Comparison of ENCODE assay signal across 8 cellular contexts in genomic region chr5:149667084-149667826, GRCh38.
DNase-seq lines count a peak whose midpoint lies in the region; ATAC-seq and TF ChIP-seq lines count a peak whose summit lies in the region.

No MANE protein-coding gene starts in this region.

- H3K36me3 ChIP-seq in WERI-Rb-1 (no peaks in the 10 kb centered on the region), psoas muscle (ENCODE audit: insufficient read depth in 1 of 2, low read depth in 1 of 2) (no peaks in the 10 kb centered on the region)

- H3K27me3 ChIP-seq in WERI-Rb-1 (ENCODE audit: insufficient read depth, low read depth, severe bottlenecking) (no peaks in the 10 kb centered on the region), foreskin keratinocyte (no peaks in the 10 kb centered on the region), psoas muscle (ENCODE audit: insufficient read depth in 3 of 3, low read length in 2 of 3) (no peaks in the 10 kb centered on the region)

- TF ChIP-seq CTCF in WERI-Rb-1 (IDR thresholded peaks at IDR 0.05; ENCODE audit: low read depth, low read length), result peak; percentile 77
- peak; percentile 83 for TF ChIP-seq CTCF in foreskin keratinocyte (conservative IDR thresholded peaks at IDR 0.05)
- peak; percentile 83 for TF ChIP-seq CTCF in psoas muscle (IDR thresholded peaks at IDR 0.05)
- TF ChIP-seq CTCF in coronary artery (IDR thresholded peaks at IDR 0.05), result no peak

- no peak overlapping the region for H3K4me3 ChIP-seq in WERI-Rb-1 (ENCODE audit: low read depth, low read length)
- no peak overlapping the region for H3K4me3 ChIP-seq in psoas muscle
- H3K4me3 ChIP-seq in coronary artery, result no peak overlapping the region

- intact Hi-C loops in psoas muscle (cut with DNase I), result loop anchor here (2.0 kb wide), 1 partner anchor 162 kb away; no protein-coding TSS in a partner anchor

- H3K27ac ChIP-seq in WERI-Rb-1 (no peak overlapping the region), foreskin keratinocyte (no peak overlapping the region), psoas muscle (no peak overlapping the region), coronary artery (no peak overlapping the region)

- H3K9me3 ChIP-seq in WERI-Rb-1 (ENCODE audit: severe bottlenecking) (no peaks in the 10 kb centered on the region), psoas muscle (no peaks in the 10 kb centered on the region)

- WGBS in psoas muscle, 3 donors, result 26 to 31% (median 28%) methylated on average over 7 of the region's 7 CpGs

- no peaks in the 10 kb centered on the region for H3K4me1 ChIP-seq in foreskin keratinocyte
- peaks cover 32% of the 10 kb centered on the region for H3K4me1 ChIP-seq in psoas muscle

- peak; percentile 70 for ATAC-seq in HG02981 (IDR thresholded peaks at IDR 0.05; ENCODE audit: unreplicated experiment)
- ATAC-seq in foreskin keratinocyte, result peak; percentile 28
- peak; percentile 54 to 72 (median 67) for ATAC-seq in psoas muscle
- ATAC-seq in GM21390 (IDR thresholded peaks at IDR 0.05; ENCODE audit: unreplicated experiment), result no peak

- peak; percentile 58 for DNase-seq in ELR (ENCODE audit: low read depth)
- DNase-seq in WERI-Rb-1, result peak; percentile 44
- no peak for DNase-seq in foreskin keratinocyte
- DNase-seq in psoas muscle, result no peak
- DNase-seq in coronary artery (ENCODE audit: low spot score), result no peak
- DNase-seq in 8988T, result no peak

Comparison
In these comparisons a context has a peak if more than half of its experiments do, and no peak if none do; other contexts are left out.
1. DNase-seq: peak in ELR (single experiment) and WERI-Rb-1 (single experiment); none in foreskin keratinocyte (0 of 2), psoas muscle (0 of 2), coronary artery (single experiment) and 8988T (single experiment).